Comparison of ENCODE assay signal across 10 cellular contexts in the genomic region with DNA sequence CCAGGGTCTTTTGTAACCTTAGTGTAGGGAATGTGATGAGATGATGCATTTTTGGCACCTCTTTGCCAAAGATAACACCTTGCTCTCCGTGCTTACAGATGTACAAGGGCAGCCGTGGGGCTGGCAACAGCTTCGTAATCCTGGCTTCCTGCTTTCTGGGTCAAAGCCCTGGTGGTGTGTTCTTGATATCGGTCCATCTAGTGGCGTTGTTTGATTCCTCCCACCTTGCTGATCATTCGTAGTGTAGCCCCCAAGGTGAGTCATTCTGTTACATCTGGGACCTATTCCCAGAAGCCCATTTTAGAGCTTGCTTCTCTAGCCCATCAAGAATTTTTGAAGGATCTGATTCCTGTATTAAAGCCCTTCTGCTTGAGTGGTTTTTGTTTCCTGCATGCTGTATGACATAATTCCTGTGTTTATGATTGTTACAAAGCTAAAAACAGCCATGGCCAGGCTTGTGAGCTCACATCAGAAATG. TPM values are rescaled to one million over a fixed set of nuclear protein-coding genes. Genes with fewer than 3 reads are reported as not detected.
DNase-seq lines count a peak whose midpoint lies in the region; ATAC-seq and TF ChIP-seq lines count a peak whose summit lies in the region.
"Had no signal": no experiment of that assay in that cellular context is flagged by ENCODE, and none has a peak within 500 bp of the region (broad histone marks: within the 10 kb centered on the region; RNA-seq: fewer than 3 reads in every experiment).

No MANE protein-coding gene starts in this region.

- CTCF ChIA-PET in activated CD4-positive, alpha-beta T cell treated with anti-CD3 and anti-CD28 coated beads, Interleukin-2, amount 10 ng/mL, durations not matched to agents 7 days and 5 days (lab: Charles Lee) = interaction anchor here (0.7 to 1.9 kb wide), 3 partner anchors 13 to 93 kb away, joined by 3 to 6 read pairs (median 4); no protein-coding TSS in a partner anchor

- peak overlapping the region; percentile 32 for H3K4me3 ChIP-seq in thoracic aorta

- no peaks in the 10 kb centered on the region for H3K36me3 ChIP-seq in thoracic aorta

- no peaks in the 10 kb centered on the region for H3K9me3 ChIP-seq in thoracic aorta

- H3K27me3 ChIP-seq in thoracic aorta (replicated peaks; ENCODE audit: insufficient read depth) = no peaks in the 10 kb centered on the region

- no peak for ATAC-seq in activated T-cell treated with anti-CD3 and anti-CD28 coated beads, Interleukin-2, amount 50 U/mL, for 4 hours
- ATAC-seq in thoracic aorta (ENCODE audit: insufficient number of reproducible peaks, low FRiP score, low read depth) (peak; percentile 42), HG02840 (IDR thresholded peaks at IDR 0.05; ENCODE audit: low FRiP score, unreplicated experiment) (no peak)

- peaks cover 7% of the 10 kb centered on the region for H3K9me3 Mint-ChIP-seq in activated CD4-positive, alpha-beta T cell treated with anti-CD3 and anti-CD28 coated beads, Interleukin-2, amount 10 ng/mL, durations not matched to agents 7 days and 5 days
- H3K9me3 Mint-ChIP-seq in activated T-cell treated with anti-CD3 and anti-CD28 coated beads, Interleukin-2, amount 50 U/mL, for 4 hours = peaks cover 4% of the 10 kb centered on the region
- H3K9me3 Mint-ChIP-seq in progenitor cell of endocrine pancreas (ENCODE audit: low read depth) = no peaks in the 10 kb centered on the region
- H3K9me3 Mint-ChIP-seq: brain had no signal

- H3K36me3 Mint-ChIP-seq in activated CD4-positive, alpha-beta T cell treated with anti-CD3 and anti-CD28 coated beads, Interleukin-2, amount 10 ng/mL, durations not matched to agents 7 days and 5 days (ENCODE audit: low read depth) = peaks cover 7% of the 10 kb centered on the region
- H3K36me3 Mint-ChIP-seq in activated T-cell treated with anti-CD3 and anti-CD28 coated beads, Interleukin-2, amount 50 U/mL, for 4 hours (ENCODE audit: insufficient read depth) = no peaks in the 10 kb centered on the region
- no peaks in the 10 kb centered on the region for H3K36me3 Mint-ChIP-seq in progenitor cell of endocrine pancreas (ENCODE audit: insufficient read depth)
- H3K36me3 Mint-ChIP-seq: brain had no signal

- peak overlapping the region; percentile 67 to 90 for H3K27ac ChIP-seq in thoracic aorta

- peak overlapping the region; percentile 36 for H3K4me3 Mint-ChIP-seq in activated CD4-positive, alpha-beta T cell treated with anti-CD3 and anti-CD28 coated beads, Interleukin-2, amount 10 ng/mL, durations not matched to agents 7 days and 5 days
- H3K4me3 Mint-ChIP-seq in activated T-cell treated with anti-CD3 and anti-CD28 coated beads, Interleukin-2, amount 50 U/mL, for 4 hours = peak overlapping the region; percentile 19
- no peak overlapping the region for H3K4me3 Mint-ChIP-seq in progenitor cell of endocrine pancreas (ENCODE audit: low read depth)

- H3K4me1 Mint-ChIP-seq in activated CD4-positive, alpha-beta T cell treated with anti-CD3 and anti-CD28 coated beads, Interleukin-2, amount 10 ng/mL, durations not matched to agents 7 days and 5 days = peaks cover 49% of the 10 kb centered on the region
- H3K4me1 Mint-ChIP-seq in activated T-cell treated with anti-CD3 and anti-CD28 coated beads, Interleukin-2, amount 50 U/mL, for 4 hours (ENCODE audit: low read depth) = peaks cover 58% of the 10 kb centered on the region
- H3K4me1 Mint-ChIP-seq in progenitor cell of endocrine pancreas (ENCODE audit: low read depth) = no peaks in the 10 kb centered on the region

- DNase-seq in activated CD4-positive, alpha-beta T cell treated with anti-CD3 and anti-CD28 coated beads, Interleukin-2, amount 10 ng/mL, durations not matched to agents 7 days and 5 days = no peak
- no peak for DNase-seq in activated CD4-positive, alpha-beta T cell treated with anti-CD3 and anti-CD28 coated beads for 1 hour
- no peak for DNase-seq in activated T-cell treated with anti-CD3 and anti-CD28 coated beads, Interleukin-2, amount 50 U/mL, for 4 hours
- DNase-seq in kidney glomerular epithelial cell (lab: John Stamatoyannopoulos, UW) = peak; percentile 63
- no peak for DNase-seq in thoracic aorta (ENCODE audit: low spot score)
- DNase-seq in SHP77 treated with DMSO at 0.1 percent for 48 hours (lab: John Stamatoyannopoulos, UW) = no peak
- DNase-seq in progenitor cell of endocrine pancreas (ENCODE audit: low spot score, unreplicated experiment) = no peak
- DNase-seq: head of caudate nucleus had no signal

- peaks cover 26 to 45% of the 10 kb centered on the region in 2 donors for H3K4me1 ChIP-seq in thoracic aorta (ENCODE audit: control insufficient read depth in 1 of 2, low read depth in 2 of 2)

- POLR2A ChIA-PET in activated CD4-positive, alpha-beta T cell treated with anti-CD3 and anti-CD28 coated beads, Interleukin-2, amount 10 ng/mL, durations not matched to agents 7 days and 5 days (lab: Charles Lee) = interaction anchor here (0.6 kb wide), 1 partner anchor 57 kb away, joined by 3 read pairs; no protein-coding TSS in a partner anchor

- H3K27me3 Mint-ChIP-seq in activated CD4-positive, alpha-beta T cell treated with anti-CD3 and anti-CD28 coated beads, Interleukin-2, amount 10 ng/mL, durations not matched to agents 7 days and 5 days = no peaks in the 10 kb centered on the region
- no peaks in the 10 kb centered on the region for H3K27me3 Mint-ChIP-seq in activated T-cell treated with anti-CD3 and anti-CD28 coated beads, Interleukin-2, amount 50 U/mL, for 4 hours (ENCODE audit: low read depth)
- H3K27me3 Mint-ChIP-seq in progenitor cell of endocrine pancreas = peaks cover under 1% of the 10 kb centered on the region

- peak overlapping the region; percentile 78 for H3K27ac Mint-ChIP-seq in activated CD4-positive, alpha-beta T cell treated with anti-CD3 and anti-CD28 coated beads, Interleukin-2, amount 10 ng/mL, durations not matched to agents 7 days and 5 days
- H3K27ac Mint-ChIP-seq in progenitor cell of endocrine pancreas = no peak overlapping the region

- TF ChIP-seq CTCF in thoracic aorta (IDR thresholded peaks at IDR 0.05) = no peak
- TF ChIP-seq CTCF in progenitor cell of endocrine pancreas (IDR thresholded peaks at IDR 0.05; ENCODE audit: unreplicated experiment) = no peak

RNA-seq across cellular contexts. Expression of gene CCT8, which starts 7.0 kb away (rescaled TPM):
- 100 to 1,000 TPM; 210 to 235 TPM for total RNA-seq in activated CD4-positive, alpha-beta T cell treated with anti-CD3 and anti-CD28 coated beads, Interleukin-2, amount 10 ng/mL, durations not matched to agents 7 days and 5 days
- 100 to 1,000 TPM; 417 to 558 (median 510) TPM for total RNA-seq in activated T-cell treated with anti-CD3 and anti-CD28 coated beads, Interleukin-2, amount 50 U/mL, for 4 hours
- 100 to 1,000 TPM in 1 of 2 donors, 10 to 100 TPM in 1; 76.9 to 110 TPM for total RNA-seq in thoracic aorta
- total RNA-seq in progenitor cell of endocrine pancreas = 208 and 223 TPM in 2 replicates

RNA-seq across cellular contexts. Expression of gene MAP3K7CL, which starts 50.0 kb away (rescaled TPM):
- total RNA-seq in activated CD4-positive, alpha-beta T cell treated with anti-CD3 and anti-CD28 coated beads, Interleukin-2, amount 10 ng/mL, durations not matched to agents 7 days and 5 days = 1 to 10 TPM; 5.0 to 6.6 TPM
- 1 to 10 TPM in 2 of 3 donors, under 1 TPM in 1; 0.96 to 1.4 (median 1.3) TPM for total RNA-seq in activated T-cell treated with anti-CD3 and anti-CD28 coated beads, Interleukin-2, amount 50 U/mL, for 4 hours
- total RNA-seq in thoracic aorta (10 to 100 TPM; 20.3 to 41.2 TPM), progenitor cell of endocrine pancreas (1.2 and 1.7 TPM in 2 replicates)

RNA-seq across cellular contexts. Expression of gene USP16, which starts 56.0 kb away (rescaled TPM):
- total RNA-seq in activated CD4-positive, alpha-beta T cell treated with anti-CD3 and anti-CD28 coated beads, Interleukin-2, amount 10 ng/mL, durations not matched to agents 7 days and 5 days = 10 to 100 TPM; 36.0 to 39.9 TPM
- total RNA-seq in activated T-cell treated with anti-CD3 and anti-CD28 coated beads, Interleukin-2, amount 50 U/mL, for 4 hours = 10 to 100 TPM; 54.7 to 61.1 (median 58.0) TPM
- 10 to 100 TPM; 34.5 to 38.9 TPM for total RNA-seq in thoracic aorta
- total RNA-seq in progenitor cell of endocrine pancreas = 32.5 and 33.9 TPM in 2 replicates
